Comparison of ENCODE assay signal across 16 cellular contexts in genomic region chr15:29088666-29089065, GRCh38.
"Had no signal": no experiment of that assay in that cellular context is flagged by ENCODE, and none has a peak within 500 bp of the region (broad histone marks: within the 10 kb centered on the region; RNA-seq: fewer than 3 reads in every experiment).

No MANE protein-coding gene starts in this region.

- H3K27ac Mint-ChIP-seq: activated B cell treated with CpG ODN at 0.5 μM for 24 hours; dendritic cell treated with granulocyte-macrophage colony-stimulating factor and Interleukin-4, amounts not matched to agents 40 ng/mL and 50 ng/mL, for 4 days; endodermal cell had no signal

- H3K4me3 ChIP-seq: hepatocyte, lower lobe of right lung, tibial artery had no signal

- H3K4me3 Mint-ChIP-seq: activated B cell treated with CpG ODN at 0.5 μM for 24 hours; activated T-cell treated with anti-CD3 and anti-CD28 coated beads, Interleukin-2, amount 50 U/mL, for 4 hours; dendritic cell treated with granulocyte-macrophage colony-stimulating factor and Interleukin-4, amounts not matched to agents 40 ng/mL and 50 ng/mL, for 4 days; endodermal cell had no signal

- H3K4me1 ChIP-seq: lower lobe of right lung, tibial artery had no signal

- H3K36me3 ChIP-seq: lower lobe of right lung, tibial artery had no signal

- H3K27me3 Mint-ChIP-seq: dendritic cell treated with granulocyte-macrophage colony-stimulating factor and Interleukin-4, amounts not matched to agents 40 ng/mL and 50 ng/mL, for 4 days had no signal

- H3K9me3 Mint-ChIP-seq: dendritic cell treated with granulocyte-macrophage colony-stimulating factor and Interleukin-4, amounts not matched to agents 40 ng/mL and 50 ng/mL, for 4 days had no signal

- H3K27ac ChIP-seq: hepatocyte, lower lobe of right lung, tibial artery had no signal

- ATAC-seq: activated T-cell treated with anti-CD3 and anti-CD28 coated beads, Interleukin-2, amount 50 U/mL, for 4 hours had no signal

- H3K4me1 Mint-ChIP-seq: activated B cell treated with CpG ODN at 0.5 μM for 24 hours had no signal

- H3K27me3 ChIP-seq: hepatocyte had no signal

- H3K9me3 ChIP-seq: lower lobe of right lung, tibial artery had no signal

- DNase-seq: activated B cell treated with CpG ODN at 0.5 μM for 24 hours; activated CD4-positive, alpha-beta T cell treated with anti-CD3 and anti-CD28 coated beads, Interleukin-2, amount 50 U/mL, for 1 hour; activated gamma-delta T cell; activated T-cell treated with anti-CD3 and anti-CD28 coated beads, Interleukin-2, amount 50 U/mL, for 4 hours; central memory CD4-positive, alpha-beta T cell; endodermal cell; erythroblast; lower lobe of right lung; midbrain; SHP77; stimulated activated CD4-positive, alpha-beta T cell treated with anti-CD3 and anti-CD28 coated beads, Interleukin-15, amount 100 ng/mL, for 24 hours; stimulated activated CD4-positive, alpha-beta T cell treated with anti-CD3 and anti-CD28 coated beads, Interleukin-4, amount 100 ng/mL, for 4 hours; T-helper 2 cell had no signal
